Comparison of ENCODE assay signal across 1 cellular context in genomic region chr1:109620890-109621289, GRCh38.
TF ChIP-seq lines count a peak whose summit lies in the region.

No MANE protein-coding gene starts in this region.

TF ChIP-seq in K562, 482 proteins besides CTCF, POLR2A, EP300 and RAD21 (continued from another document and continues in another):
- TF ChIP-seq PREB (CRISPR knock-in tag; IDR thresholded peaks at IDR 0.05) (no peak), KLF10 (CRISPR knock-in tag; IDR thresholded peaks at IDR 0.05) (no peak), VEZF1 (CRISPR knock-in tag; IDR thresholded peaks at IDR 0.05) (peak; percentile 76), NKRF (IDR thresholded peaks at IDR 0.05; ENCODE audit: borderline replicate concordance) (no peak), MED1 (CRISPR knock-in tag; IDR thresholded peaks at IDR 0.05; ENCODE audit: borderline replicate concordance) (no peak), ILK (tag; IDR thresholded peaks at IDR 0.05; ENCODE audit: borderline replicate concordance, low read depth) (no peak), GTF2E2 (tag; IDR thresholded peaks at IDR 0.05) (no peak), CREB1 (IDR thresholded peaks at IDR 0.05) (no peak), CREB1 (CRISPR knock-in tag; IDR thresholded peaks at IDR 0.05) (no peak), KLF1 (tag; IDR thresholded peaks at IDR 0.05) (no peak), ZNF318 (IDR thresholded peaks at IDR 0.05; ENCODE audit: borderline replicate concordance in 1 of 2, low read depth in 1 of 2) (no peak), ELF2 (CRISPR knock-in tag; IDR thresholded peaks at IDR 0.05) (no peak), SMARCC2 (IDR thresholded peaks at IDR 0.05; ENCODE audit: low read depth) (no peak), SIX5 (IDR thresholded peaks at IDR 0.05; ENCODE audit: borderline replicate concordance in 1 of 2, insufficient read depth in 1 of 2, low read depth in 1 of 2, low read length in 2 of 2) (no peak), ZNF197 (CRISPR knock-in tag; IDR thresholded peaks at IDR 0.05; ENCODE audit: low read depth) (no peak), PKNOX1 (IDR thresholded peaks at IDR 0.05) (peak; percentile 82), ETS1 (conservative IDR thresholded peaks at IDR 0.05; ENCODE audit: control insufficient read depth, low read depth, low read length) (no peak), PHB2 (IDR thresholded peaks at IDR 0.05; ENCODE audit: low read depth) (no peak), MIER1 (IDR thresholded peaks at IDR 0.05; ENCODE audit: low read depth) (no peak), KDM1A (IDR thresholded peaks at IDR 0.05) (peak in 1 of 2 experiments; percentile 51; a peak in 3 of 4 replicates), SAFB (IDR thresholded peaks at IDR 0.05; ENCODE audit: borderline replicate concordance, low read depth, low read length) (no peak), TARDBP (IDR thresholded peaks at IDR 0.05) (no peak), TCF7 (IDR thresholded peaks at IDR 0.05; ENCODE audit: borderline replicate concordance) (0 out of 2 replicates have a peak, but pooled peaks have one; percentile 32), ARID1B (IDR thresholded peaks at IDR 0.05) (no peak), HINFP (tag; conservative IDR thresholded peaks at IDR 0.05; ENCODE audit: low read depth) (no peak), THRA (IDR thresholded peaks at IDR 0.05) (no peak), MLLT1 (IDR thresholded peaks at IDR 0.05) (no peak), ZBTB1 (CRISPR knock-in tag; IDR thresholded peaks at IDR 0.05; ENCODE audit: borderline replicate concordance, low read depth) (no peak), CREB3L1 (IDR thresholded peaks at IDR 0.05; ENCODE audit: borderline replicate concordance, low read depth) (no peak), ESRRB (CRISPR knock-in tag; IDR thresholded peaks at IDR 0.05; ENCODE audit: borderline replicate concordance) (no peak), ZNF699 (CRISPR knock-in tag; IDR thresholded peaks at IDR 0.05; ENCODE audit: insufficient replicate concordance) (no peak), RFX1 (IDR thresholded peaks at IDR 0.05) (peak; percentile 94), YY1 (IDR thresholded peaks at IDR 0.05; ENCODE audit: borderline replicate concordance in 1 of 3, control insufficient read depth in 1 of 3, extremely low read depth in 1 of 3, insufficient read depth in 3 of 3, insufficient read length in 1 of 3, insufficient replicate concordance in 2 of 3, low read depth in 1 of 3, low read length in 2 of 3) (peak in 2 of 3 experiments; percentile 17 to 62), RCOR1 (IDR thresholded peaks at IDR 0.05; ENCODE audit: borderline replicate concordance in 1 of 2, low read depth in 2 of 2, low read length in 2 of 2) (peak; percentile 24 to 92; a peak in 3 of 4 replicates), FUS (optimal IDR thresholded peaks at IDR 0.05; ENCODE audit: low read depth, low read length) (no peak), ZNF551 (CRISPR knock-in tag; IDR thresholded peaks at IDR 0.05) (no peak), ZNF184 (CRISPR knock-in tag; IDR thresholded peaks at IDR 0.05) (no peak), HNRNPLL (IDR thresholded peaks at IDR 0.05; ENCODE audit: low read depth, low read length, poor library complexity, severe bottlenecking) (peak; percentile 67), MEF2D (tag; conservative IDR thresholded peaks at IDR 0.05; ENCODE audit: low read depth) (no peak), ZNF583 (CRISPR knock-in tag; IDR thresholded peaks at IDR 0.05) (no peak)
